In the genomic region with DNA sequence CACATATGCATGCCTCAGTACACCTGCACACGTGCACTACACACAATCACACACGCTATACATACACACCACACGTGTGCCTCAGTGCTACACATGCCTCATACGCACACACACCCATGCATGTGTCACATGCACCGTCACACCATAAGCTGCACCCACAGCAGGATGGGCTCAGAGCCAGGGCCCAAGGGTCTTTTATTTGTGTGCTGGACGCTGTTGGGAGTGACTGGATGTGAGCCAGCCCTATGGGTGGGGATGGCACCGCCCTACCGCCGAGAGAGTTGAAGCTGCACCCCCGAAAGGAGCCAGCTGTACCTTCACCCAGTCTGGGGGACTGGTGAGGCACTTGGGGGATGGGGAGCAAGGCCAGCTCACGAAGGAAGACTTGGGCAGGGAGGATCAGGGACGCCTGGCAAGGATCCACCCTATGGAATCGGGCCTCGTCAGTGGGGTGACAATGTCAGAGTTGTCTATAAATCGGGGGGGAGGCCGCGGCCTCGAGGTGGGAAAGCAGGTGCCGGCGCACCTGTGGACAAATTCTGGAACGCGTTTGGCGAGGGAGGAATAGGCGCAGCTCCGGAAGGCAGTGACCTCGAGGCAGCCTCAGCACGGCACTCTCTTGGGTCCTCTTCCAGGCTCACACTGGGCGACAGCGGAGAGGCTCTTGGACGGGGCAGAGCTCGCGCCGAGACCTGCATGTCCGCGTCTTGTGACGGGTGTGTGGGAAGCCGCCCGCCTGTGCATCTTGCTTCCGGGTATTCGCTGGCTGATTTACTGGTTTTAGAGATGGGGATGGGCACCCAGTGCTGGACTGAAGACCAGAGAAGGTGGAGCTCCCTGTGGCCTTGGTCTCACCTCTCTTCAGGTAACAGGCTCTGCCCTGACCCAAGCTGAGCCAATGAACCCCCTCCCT, we compare ENCODE assay signal across 22 cellular contexts. TPM values are rescaled to one million over a fixed set of nuclear protein-coding genes. Genes with fewer than 3 reads are reported as not detected.
DNase-seq lines count a peak whose midpoint lies in the region; ATAC-seq and TF ChIP-seq lines count a peak whose summit lies in the region.
"Had no signal": no experiment of that assay in that cellular context is flagged by ENCODE, and none has a peak within 500 bp of the region (broad histone marks: within the 10 kb centered on the region; RNA-seq: fewer than 3 reads in every experiment).

No MANE protein-coding gene starts in this region.

- H3K27me3 ChIP-seq in heart right ventricle (no peaks in the 10 kb centered on the region), PC-3 (ENCODE audit: low read length) (no peaks in the 10 kb centered on the region)

- H3F3A ChIP-seq in PC-3 (ENCODE audit: low read length, unreplicated experiment): no peaks in the 10 kb centered on the region

- no TSS peak for BruUV-seq in PC-3 (replicated peaks; lab: Mats Ljungman, UMichigan)

- H3K4me2 ChIP-seq in PC-3 (ENCODE audit: low read length): peak overlapping the region; percentile 16; the same call in 1 of the 2 replicates

- POLR2A ChIA-PET in PC-3 (lab: Charles Lee; ENCODE audit: unreplicated experiment): no interaction called here

- no peaks in the 10 kb centered on the region for H3K79me2 ChIP-seq in PC-3 (ENCODE audit: low read length)

- H3K9me2 ChIP-seq in PC-3 (replicated peaks; ENCODE audit: low read length): no peaks in the 10 kb centered on the region

- DNase-seq in Right ventricle myocardium inferior (ENCODE audit: missing footprints) (peak; percentile 57), heart right ventricle (no peak), PC-3 (no peak), left colon (peak; percentile 84 to 85), activated T-cell treated with anti-CD3 and anti-CD28 coated beads for 4 hours (no peak), NCI-H1436 treated with DMSO at 0.1 percent for 48 hours (lab: John Stamatoyannopoulos, UW) (no peak), iPS-NIHi7 (ENCODE audit: extremely low spot score) (no peak)
- DNase-seq: ACHN; activated CD4-positive, alpha-beta memory T cell treated with anti-CD3 and anti-CD28 coated beads for 36 hours; activated naive CD8-positive, alpha-beta T cell treated with anti-CD3 and anti-CD28 coated beads for 36 hours; activated T-cell treated with anti-CD3 and anti-CD28 coated beads, Interleukin-2, amount 50 U/mL, for 72 hours; foreskin fibroblast; HCEC 1CT; hypothalamus; stimulated activated CD4-positive, alpha-beta T cell treated with anti-CD3 and anti-CD28 coated beads, Interleukin-12 subunit alpha, Interleukin-12 subunit beta, amount 100 ng/mL, for 4 hours; T-cell; tibial artery had no signal

- WGBS in heart right ventricle, 2 donors: 69 to 70% methylated on average over 40 of the region's 40 CpGs

- no peak overlapping the region for H3K27ac ChIP-seq in heart right ventricle
- H3K27ac ChIP-seq in PC-3 (ENCODE audit: low read length): no peak overlapping the region
- H3K27ac ChIP-seq: coronary artery, tibial artery had no signal

- CTCF ChIA-PET in PC-3 (lab: Charles Lee): no interaction called here

- TF ChIP-seq CTCF in heart right ventricle (IDR thresholded peaks at IDR 0.05) (no peak), PC-3 (conservative IDR thresholded peaks at IDR 0.05; ENCODE audit: low read depth, low read length) (no peak)

- no peaks in the 10 kb centered on the region for H3K9me3 ChIP-seq in heart right ventricle
- no peaks in the 10 kb centered on the region for H3K9me3 ChIP-seq in PC-3 (ENCODE audit: low read length)
- H3K9me3 ChIP-seq: tibial artery had no signal

- no peaks in the 10 kb centered on the region for H4K20me1 ChIP-seq in PC-3 (ENCODE audit: low read length)

- H3K36me3 ChIP-seq in heart right ventricle (peaks cover 0 to 27% (median 12%) of the 10 kb centered on the region in 9 donors), PC-3 (ENCODE audit: low read depth, low read length) (no peaks in the 10 kb centered on the region)

- H3K4me1 ChIP-seq in heart right ventricle: no peaks in the 10 kb centered on the region
- no peaks in the 10 kb centered on the region for H3K4me1 ChIP-seq in PC-3 (ENCODE audit: insufficient read depth, low read length)
- H3K4me1 ChIP-seq: tibial artery had no signal

- H3K9ac ChIP-seq in PC-3 (ENCODE audit: low read length): no peak overlapping the region

- ATAC-seq in Right ventricle myocardium inferior (no peak), heart right ventricle (no peak), PC-3 (no peak), left colon (peak; percentile 68), GM21786 (IDR thresholded peaks at IDR 0.05; ENCODE audit: unreplicated experiment) (no peak)
- ATAC-seq: activated T-cell treated with anti-CD3 and anti-CD28 coated beads, Interleukin-2, amount 50 U/mL, for 72 hours; T-cell had no signal

- no peak overlapping the region for H3K4me3 ChIP-seq in heart right ventricle
- no peak overlapping the region for H3K4me3 ChIP-seq in PC-3 (ENCODE audit: low read length)
- H3K4me3 ChIP-seq: coronary artery, tibial artery had no signal

- no peak overlapping the region for H2AFZ ChIP-seq in PC-3 (ENCODE audit: low read length)

- intact Hi-C loops in Right ventricle myocardium inferior (cut with DNase I): no loop called here
- intact Hi-C loops in heart right ventricle (cut with DNase I): no loop called here
- intact Hi-C loops in PC-3 (cut with micrococcal nuclease): no loop called here
- intact Hi-C loops in left colon (cut with DNase I, micrococcal nuclease): no loop called here

RNA-seq across cellular contexts. Expression of a gene that starts 7.3 kb away (rescaled TPM):
- total RNA-seq in Right ventricle myocardium inferior (15.4 TPM), heart right ventricle (10 to 100 TPM in 6 of 10 donors, 1 to 10 TPM in 4; 7.5 to 18.2 (median 12.5) TPM), PC-3 (2014; rRNA removed) (1.2 and 1.5 TPM in 2 replicates), left colon (1 to 10 TPM; 2.6 to 7.6 TPM)
- 10 to 100 TPM in 1 of 2 donors, 1 to 10 TPM in 1; 1.9 to 36.4 TPM for polyA plus RNA-seq in heart right ventricle
- total RNA-seq: activated naive CD8-positive, alpha-beta T cell treated with anti-CD3 and anti-CD28 coated beads for 36 hours had no signal
- polyA plus RNA-seq: CD4-positive, alpha-beta memory T cell had no signal

RNA-seq across cellular contexts. Expression of a gene that starts 12.0 kb away (rescaled TPM):
- 9.3 TPM for total RNA-seq in Right ventricle myocardium inferior
- total RNA-seq in heart right ventricle: 10 to 100 TPM in 4 of 10 donors, 1 to 10 TPM in 6; 4.8 to 16.9 (median 9.1) TPM
- polyA plus RNA-seq in heart right ventricle: 10 to 100 TPM in 1 of 2 donors, under 1 TPM in 1; 0.17 to 10.7 TPM
- 0.35 TPM in 1 of 2 replicates, not detected in the other for total RNA-seq in PC-3 (2014; rRNA removed)
- total RNA-seq in left colon: 1 to 10 TPM; 2.4 to 6.5 TPM
- total RNA-seq: activated CD4-positive, alpha-beta memory T cell treated with anti-CD3 and anti-CD28 coated beads for 36 hours; activated naive CD8-positive, alpha-beta T cell treated with anti-CD3 and anti-CD28 coated beads for 36 hours; renal cortical epithelial cell had no signal
- polyA plus RNA-seq: CD4-positive, alpha-beta memory T cell had no signal

RNA-seq across cellular contexts. Expression of a gene that starts 14.6 kb away (rescaled TPM):
- total RNA-seq in Right ventricle myocardium inferior (1.6 TPM), heart right ventricle (10 to 100 TPM in 1 of 10 donors, 1 to 10 TPM in 8, under 1 TPM in 1; 0.55 to 14.0 (median 3.2) TPM), PC-3 (2014; rRNA removed) (not detected in 2 replicates), left colon (1 to 10 TPM in 1 of 2 donors, under 1 TPM in 1; 0.67 to 2.1 TPM)
- 1 to 10 TPM in 1 of 2 donors, under 1 TPM in 1; 0.32 to 2.6 TPM for polyA plus RNA-seq in heart right ventricle
- total RNA-seq: activated CD4-positive, alpha-beta memory T cell treated with anti-CD3 and anti-CD28 coated beads for 36 hours; activated naive CD8-positive, alpha-beta T cell treated with anti-CD3 and anti-CD28 coated beads for 36 hours; CD4-positive, alpha-beta memory T cell; endothelial cell of umbilical vein; renal cortical epithelial cell had no signal
- polyA plus RNA-seq: CD4-positive, alpha-beta memory T cell had no signal

RNA-seq across cellular contexts. Expression of a gene that starts 33.8 kb away (rescaled TPM):
- 144 TPM for total RNA-seq in Right ventricle myocardium inferior
- total RNA-seq in heart right ventricle: 100 to 1,000 TPM; 114 to 200 (median 161) TPM
- polyA plus RNA-seq in heart right ventricle: 10 to 100 TPM; 70.5 to 97.9 TPM
- 31.4 and 38.0 TPM in 2 replicates for total RNA-seq in PC-3 (2014; rRNA removed)
- total RNA-seq in left colon: 100 to 1,000 TPM; 100 to 135 TPM

RNA-seq across cellular contexts. Expression of a gene that starts 39.1 kb away (rescaled TPM):
- total RNA-seq in Right ventricle myocardium inferior (23.5 TPM), heart right ventricle (10 to 100 TPM; 14.4 to 29.7 (median 20.4) TPM), PC-3 (2014; rRNA removed) (46.0 and 61.9 TPM in 2 replicates), left colon (10 to 100 TPM; 46.5 to 48.9 TPM)
- 100 to 1,000 TPM in 1 of 2 donors, 10 to 100 TPM in 1; 21.3 to 139 TPM for polyA plus RNA-seq in heart right ventricle

Comparison
In these comparisons a context has a peak if more than half of its experiments do, and no peak if none do; other contexts are left out.
1. DNase-seq: peak in Right ventricle myocardium inferior (single experiment) and left colon (2 of 2); none in heart right ventricle (0 of 2), PC-3 (single experiment), activated T-cell treated with anti-CD3 and anti-CD28 coated beads for 4 hours (single experiment), NCI-H1436 treated with DMSO at 0.1 percent for 48 hours (single experiment) and iPS-NIHi7 (single experiment).